In genomic region chr2:97661927-97662326, GRCh38 we compare ENCODE assay signal across 8 cellular contexts. TPM values are rescaled to one million over a fixed set of nuclear protein-coding genes. Genes with fewer than 3 reads are reported as not detected.
DNase-seq lines count a peak whose midpoint lies in the region; ATAC-seq and TF ChIP-seq lines count a peak whose summit lies in the region.

No MANE protein-coding gene starts in this region.

- peaks cover 2% of the 10 kb centered on the region for H3K36me3 Mint-ChIP-seq in activated naive CD8-positive, alpha-beta T cell
- peaks cover 8% of the 10 kb centered on the region for H3K36me3 Mint-ChIP-seq in memory B cell
- peaks cover 4% of the 10 kb centered on the region for H3K36me3 Mint-ChIP-seq in type B pancreatic cell

- no peaks in the 10 kb centered on the region for H3K9me3 ChIP-seq in left ventricle myocardium inferior (replicated peaks)

- H3K27me3 ChIP-seq in left ventricle myocardium inferior (ENCODE audit: low read depth) = no peaks in the 10 kb centered on the region

- H3K4me1 ChIP-seq in left ventricle myocardium inferior = peaks cover 40% of the 10 kb centered on the region

- ATAC-seq in Right ventricle myocardium superior (ENCODE audit: poor library complexity) (no peak), memory B cell (ENCODE audit: low read depth) (no peak), HG03135 (IDR thresholded peaks at IDR 0.05; ENCODE audit: unreplicated experiment) (no peak)

- H3K27me3 Mint-ChIP-seq in activated naive CD8-positive, alpha-beta T cell = no peaks in the 10 kb centered on the region
- no peaks in the 10 kb centered on the region for H3K27me3 Mint-ChIP-seq in memory B cell
- H3K27me3 Mint-ChIP-seq in type B pancreatic cell = no peaks in the 10 kb centered on the region

- peaks cover 26% of the 10 kb centered on the region for H3K36me3 ChIP-seq in left ventricle myocardium inferior

- H3K27ac ChIP-seq in left ventricle myocardium inferior (replicated peaks) = peak overlapping the region; percentile 99

- TF ChIP-seq CTCF in left ventricle myocardium inferior (IDR thresholded peaks at IDR 0.05; ENCODE audit: borderline replicate concordance) = no peak
- TF ChIP-seq CTCF in type B pancreatic cell (conservative IDR thresholded peaks at IDR 0.05) = no peak

- peak overlapping the region; percentile 100 for H3K27ac Mint-ChIP-seq in activated naive CD8-positive, alpha-beta T cell
- no peak overlapping the region for H3K27ac Mint-ChIP-seq in memory B cell
- H3K27ac Mint-ChIP-seq in type B pancreatic cell = peak overlapping the region; percentile 43

- H3K4me3 ChIP-seq in left ventricle myocardium inferior = peak overlapping the region; percentile 81

- intact Hi-C loops in left ventricle myocardium inferior (cut with micrococcal nuclease) = no loop called here
- intact Hi-C loops in Right ventricle myocardium superior (cut with DNase I) = loop anchor here (2.0 kb wide), 1 partner anchor 15 kb away; the partner anchor contains the start of gene COX5B

- peak overlapping the region; percentile 96 for H3K4me3 Mint-ChIP-seq in activated naive CD8-positive, alpha-beta T cell
- H3K4me3 Mint-ChIP-seq in memory B cell = peak overlapping the region; percentile 90
- H3K4me3 Mint-ChIP-seq in type B pancreatic cell = peak overlapping the region; percentile 96

- no peaks in the 10 kb centered on the region for H3K9me3 Mint-ChIP-seq in activated naive CD8-positive, alpha-beta T cell (ENCODE audit: low read depth)
- H3K9me3 Mint-ChIP-seq in memory B cell (no peaks in the 10 kb centered on the region), type B pancreatic cell (no peaks in the 10 kb centered on the region)

- peaks cover 27% of the 10 kb centered on the region for H3K4me1 Mint-ChIP-seq in activated naive CD8-positive, alpha-beta T cell (ENCODE audit: low read depth)
- H3K4me1 Mint-ChIP-seq in memory B cell = peaks cover 20% of the 10 kb centered on the region
- peaks cover 18% of the 10 kb centered on the region for H3K4me1 Mint-ChIP-seq in type B pancreatic cell (ENCODE audit: unreplicated experiment)

- DNase-seq in left ventricle myocardium inferior (no peak), Right ventricle myocardium superior (no peak), memory B cell (ENCODE audit: low spot score in 2 of 2) (no peak), type B pancreatic cell (ENCODE audit: extremely low spot score, unreplicated experiment) (no peak), CD1c-positive myeloid dendritic cell (ENCODE audit: extremely low spot score) (no peak), NK-92 (lab: John Stamatoyannopoulos, UW; ENCODE audit: unreplicated experiment) (no peak)

RNA-seq across cellular contexts. Expression of gene ACTR1B, which starts 1.9 kb away (rescaled TPM):
- total RNA-seq in left ventricle myocardium inferior (65.2 TPM), Right ventricle myocardium superior (54.5 TPM), type B pancreatic cell (ENCODE audit: low replicate concordance) (59.5 and 69.0 TPM in 2 replicates)

RNA-seq across cellular contexts. Expression of gene C2orf92, which starts 7.6 kb away (rescaled TPM):
- total RNA-seq in left ventricle myocardium inferior (1.8 TPM), Right ventricle myocardium superior (1.2 TPM), type B pancreatic cell (ENCODE audit: low replicate concordance) (9.0 and 11.5 TPM in 2 replicates)

RNA-seq across cellular contexts. Expression of gene COX5B, which starts 16.1 kb away (rescaled TPM):
- total RNA-seq in left ventricle myocardium inferior (1,153 TPM), Right ventricle myocardium superior (1,337 TPM), type B pancreatic cell (ENCODE audit: low replicate concordance) (244 and 332 TPM in 2 replicates)

RNA-seq across cellular contexts. Expression of gene ZAP70, which starts 51.4 kb away (rescaled TPM):
- 0.55 TPM for total RNA-seq in left ventricle myocardium inferior
- 0.70 TPM for total RNA-seq in Right ventricle myocardium superior
- total RNA-seq in type B pancreatic cell (ENCODE audit: low replicate concordance) = 1.2 and 2.5 TPM in 2 replicates
